ENCODE assay signal across 26 cellular contexts in the genomic region with DNA sequence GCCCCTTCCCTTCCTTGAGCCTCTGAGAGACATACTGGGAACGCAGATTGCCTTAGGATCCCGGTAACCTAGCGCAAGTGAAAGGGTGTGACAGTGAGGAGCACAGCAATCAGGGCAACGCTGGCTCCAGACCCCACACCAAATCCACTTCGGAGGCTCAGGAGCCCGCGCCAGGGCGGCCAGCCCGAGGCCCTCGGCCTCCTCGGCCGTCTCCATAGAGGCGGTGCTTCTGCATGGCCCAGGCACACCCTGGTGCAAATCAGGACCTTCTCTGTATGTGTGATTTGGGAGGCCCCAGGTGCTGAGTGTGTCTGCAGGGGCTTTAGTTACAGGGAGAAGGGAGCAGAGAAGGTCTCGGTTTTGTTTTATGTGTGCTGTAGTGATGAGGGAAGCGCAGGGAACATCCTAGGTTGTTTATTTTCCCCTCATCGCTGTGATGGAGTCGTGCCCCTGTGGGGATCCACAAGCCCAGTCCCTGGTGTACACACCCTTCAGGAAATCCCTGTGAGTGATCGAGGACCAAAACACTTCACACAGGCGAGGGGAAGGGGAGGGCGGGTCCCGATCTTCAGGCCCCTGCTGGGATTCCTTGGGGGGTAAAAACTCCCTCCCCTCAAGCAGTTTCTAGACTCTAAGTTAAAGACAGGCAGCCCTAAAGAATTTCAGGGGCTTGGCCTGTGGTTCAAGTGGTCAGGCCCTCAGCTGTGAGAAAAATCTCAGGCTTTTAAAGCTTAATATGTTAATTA. TPM values are rescaled to one million over a fixed set of nuclear protein-coding genes. Genes with fewer than 3 reads are reported as not detected.
DNase-seq lines count a peak whose midpoint lies in the region; ATAC-seq and TF ChIP-seq lines count a peak whose summit lies in the region.
"Had no signal": no experiment of that assay in that cellular context is flagged by ENCODE, and none has a peak within 500 bp of the region (broad histone marks: within the 10 kb centered on the region; RNA-seq: fewer than 3 reads in every experiment).

No MANE protein-coding gene starts in this region.

- intact Hi-C loops in activated CD4-positive, alpha-beta T cell treated with anti-CD3 and anti-CD28 coated beads for 36 hours (cut with DNase I, micrococcal nuclease): no loop called here
- intact Hi-C loops in PC-3 (cut with micrococcal nuclease): no loop called here

- H3K4me3 ChIP-seq in GM23338 (no peak overlapping the region), PC-3 (ENCODE audit: low read length) (no peak overlapping the region)
- H3K4me3 ChIP-seq: ovary had no signal

- H4K20me1 ChIP-seq in GM23338 (replicated peaks; ENCODE audit: insufficient read depth) (no peaks in the 10 kb centered on the region), PC-3 (ENCODE audit: low read length) (no peaks in the 10 kb centered on the region)

- no peak for TF ChIP-seq CTCF in GM23338 (conservative IDR thresholded peaks at IDR 0.05; ENCODE audit: low read depth in 2 of 2)
- TF ChIP-seq CTCF in RWPE1 (conservative IDR thresholded peaks at IDR 0.05; ENCODE audit: low read depth): no peak
- TF ChIP-seq CTCF in glutamatergic neuron (IDR thresholded peaks at IDR 0.05; ENCODE audit: partially characterized antibody, unreplicated experiment): no peak
- no peak for TF ChIP-seq CTCF in osteocyte (IDR thresholded peaks at IDR 0.05)
- TF ChIP-seq CTCF in PC-3 (conservative IDR thresholded peaks at IDR 0.05; ENCODE audit: low read depth, low read length): no peak

- no peaks in the 10 kb centered on the region; the same call in 2 of the 3 replicates for H3K9me3 Mint-ChIP-seq in GM23338
- H3K9me3 Mint-ChIP-seq in glutamatergic neuron (ENCODE audit: unreplicated experiment): peaks cover 24% of the 10 kb centered on the region
- no peaks in the 10 kb centered on the region for H3K9me3 Mint-ChIP-seq in osteocyte (ENCODE audit: unreplicated experiment)
- H3K9me3 Mint-ChIP-seq in activated CD4-positive, alpha-beta T cell treated with anti-CD3 and anti-CD28 coated beads for 36 hours (ENCODE audit: low read depth): no peaks in the 10 kb centered on the region
- H3K9me3 Mint-ChIP-seq: activated naive CD8-positive, alpha-beta T cell treated with anti-CD3 and anti-CD28 coated beads, Interleukin-2, amount 50 U/mL, for 24 hours; dendritic cell treated with granulocyte-macrophage colony-stimulating factor and Interleukin-4, amounts not matched to agents 40 ng/mL and 50 ng/mL, for 4 days; naive B cell; stimulated activated memory B cell treated with anti-CD40 and anti-IgM and Interleukin-4, amounts not matched to agents 10 μg/mL and 1 μg/mL and 100 μg/mL, for 72 hours; T-helper 1 cell treated with Interleukin-12 subunit alpha and Interleukin-12 subunit beta and Interleukin-4 antibody, amounts not matched to agents 30 μg/mL and 1 μg/mL, for 36 hours had no signal

- H3K4me1 Mint-ChIP-seq in GM23338: peaks cover 70% of the 10 kb centered on the region
- peaks cover 56% of the 10 kb centered on the region for H3K4me1 Mint-ChIP-seq in glutamatergic neuron (ENCODE audit: low read depth, unreplicated experiment)
- H3K4me1 Mint-ChIP-seq in osteocyte (ENCODE audit: unreplicated experiment): peaks cover 56% of the 10 kb centered on the region
- H3K4me1 Mint-ChIP-seq in activated CD4-positive, alpha-beta T cell treated with anti-CD3 and anti-CD28 coated beads for 36 hours: no peaks in the 10 kb centered on the region
- H3K4me1 Mint-ChIP-seq: activated naive CD8-positive, alpha-beta T cell treated with anti-CD3 and anti-CD28 coated beads, Interleukin-2, amount 50 U/mL, for 24 hours; stimulated activated memory B cell treated with anti-CD40 and anti-IgM and Interleukin-4, amounts not matched to agents 10 μg/mL and 1 μg/mL and 100 μg/mL, for 72 hours had no signal

- H3K36me3 ChIP-seq in GM23338 (ENCODE audit: insufficient read depth) (no peaks in the 10 kb centered on the region), PC-3 (ENCODE audit: low read depth, low read length) (no peaks in the 10 kb centered on the region)
- H3K36me3 ChIP-seq: ovary had no signal

- H3K4me3 Mint-ChIP-seq in GM23338: peak overlapping the region; percentile 33; the same call in 1 of the 3 replicates
- peak overlapping the region; percentile 30 for H3K4me3 Mint-ChIP-seq in glutamatergic neuron (ENCODE audit: unreplicated experiment)
- no peak overlapping the region for H3K4me3 Mint-ChIP-seq in osteocyte (ENCODE audit: unreplicated experiment)
- H3K4me3 Mint-ChIP-seq in activated CD4-positive, alpha-beta T cell treated with anti-CD3 and anti-CD28 coated beads for 36 hours: no peak overlapping the region
- H3K4me3 Mint-ChIP-seq: activated naive CD8-positive, alpha-beta T cell treated with anti-CD3 and anti-CD28 coated beads, Interleukin-2, amount 50 U/mL, for 24 hours; dendritic cell treated with granulocyte-macrophage colony-stimulating factor and Interleukin-4, amounts not matched to agents 40 ng/mL and 50 ng/mL, for 4 days; naive B cell; stimulated activated memory B cell treated with anti-CD40 and anti-IgM and Interleukin-4, amounts not matched to agents 10 μg/mL and 1 μg/mL and 100 μg/mL, for 72 hours; T-helper 1 cell treated with Interleukin-12 subunit alpha and Interleukin-12 subunit beta and Interleukin-4 antibody, amounts not matched to agents 30 μg/mL and 1 μg/mL, for 36 hours had no signal

- peaks cover 10% of the 10 kb centered on the region for H3K27me3 Mint-ChIP-seq in GM23338 (ENCODE audit: insufficient read depth, low read depth, poor library complexity)
- H3K27me3 Mint-ChIP-seq in glutamatergic neuron (ENCODE audit: unreplicated experiment): peaks cover 17% of the 10 kb centered on the region
- H3K27me3 Mint-ChIP-seq in osteocyte (ENCODE audit: unreplicated experiment): no peaks in the 10 kb centered on the region
- no peaks in the 10 kb centered on the region for H3K27me3 Mint-ChIP-seq in activated CD4-positive, alpha-beta T cell treated with anti-CD3 and anti-CD28 coated beads for 36 hours
- H3K27me3 Mint-ChIP-seq: activated naive CD8-positive, alpha-beta T cell treated with anti-CD3 and anti-CD28 coated beads, Interleukin-2, amount 50 U/mL, for 24 hours; naive B cell had no signal

- no peak overlapping the region for H3K9ac ChIP-seq in PC-3 (ENCODE audit: low read length)

- ATAC-seq in GM23338: peak; percentile 2
- no peak for ATAC-seq in activated CD4-positive, alpha-beta T cell treated with anti-CD3 and anti-CD28 coated beads for 36 hours
- no peak for ATAC-seq in PC-3
- no peak for ATAC-seq in HG02571 (IDR thresholded peaks at IDR 0.05; ENCODE audit: unreplicated experiment)
- ATAC-seq in HG03159 (IDR thresholded peaks at IDR 0.05; ENCODE audit: unreplicated experiment): no peak
- ATAC-seq: activated naive CD8-positive, alpha-beta T cell treated with anti-CD3 and anti-CD28 coated beads, Interleukin-2, amount 50 U/mL, for 24 hours; left ventricle myocardium superior; stimulated activated memory B cell treated with anti-CD40 and anti-IgM and Interleukin-4, amounts not matched to agents 10 μg/mL and 1 μg/mL and 100 μg/mL, for 72 hours had no signal

- POLR2A ChIA-PET in RWPE1 (lab: Yijun Ruan, JAX; ENCODE audit: low non-redundant PET): no interaction called here
- POLR2A ChIA-PET in activated CD4-positive, alpha-beta T cell treated with anti-CD3 and anti-CD28 coated beads for 36 hours (lab: Charles Lee): no interaction called here
- POLR2A ChIA-PET in PC-3 (lab: Charles Lee; ENCODE audit: unreplicated experiment): no interaction called here

- H3K36me3 Mint-ChIP-seq in GM23338 (ENCODE audit: low read depth) (no peaks in the 10 kb centered on the region), glutamatergic neuron (ENCODE audit: unreplicated experiment) (no peaks in the 10 kb centered on the region), osteocyte (ENCODE audit: unreplicated experiment) (peaks cover 4% of the 10 kb centered on the region)
- no peaks in the 10 kb centered on the region for H3K36me3 Mint-ChIP-seq in activated CD4-positive, alpha-beta T cell treated with anti-CD3 and anti-CD28 coated beads for 36 hours (ENCODE audit: low read depth)
- H3K36me3 Mint-ChIP-seq: naive B cell; stimulated activated memory B cell treated with anti-CD40 and anti-IgM and Interleukin-4, amounts not matched to agents 10 μg/mL and 1 μg/mL and 100 μg/mL, for 72 hours had no signal

- BruUV-seq in PC-3 (replicated peaks; lab: Mats Ljungman, UMichigan): no TSS peak

- H3K9me2 ChIP-seq in GM23338 (ENCODE audit: insufficient read depth) (peaks cover 6% of the 10 kb centered on the region; the same call in 1 of the 2 replicates), PC-3 (replicated peaks; ENCODE audit: low read length) (no peaks in the 10 kb centered on the region)

- DNase-seq in GM23338 (ENCODE audit: low spot score) (no peak), RWPE1 (ENCODE audit: low spot score) (no peak), glutamatergic neuron (no peak), osteocyte (ENCODE audit: extremely low spot score, unreplicated experiment) (no peak), PC-3 (no peak)
- DNase-seq in activated CD4-positive, alpha-beta T cell treated with anti-CD3 and anti-CD28 coated beads for 36 hours: no peak
- DNase-seq: activated CD4-positive, alpha-beta T cell treated with anti-CD3 and anti-CD28 coated beads, Interleukin-2, amount 50 U/mL, for 48 hours; activated naive CD4-positive, alpha-beta T cell; activated naive CD8-positive, alpha-beta T cell treated with anti-CD3 and anti-CD28 coated beads, Interleukin-2, amount 50 U/mL, for 24 hours; Calu3; central memory CD4-positive, alpha-beta T cell; DMS79 treated with DMSO at 0.1 percent for 48 hours; HCEC 1CT; islet precursor cell; left ventricle myocardium superior; naive B cell; NCI-H1092; NCI-H1694; NCI-H510A; ovary had no signal

- H3K4me1 ChIP-seq in GM23338 (ENCODE audit: insufficient read depth) (peaks cover 45% of the 10 kb centered on the region), PC-3 (ENCODE audit: insufficient read depth, low read length) (no peaks in the 10 kb centered on the region)

- CTCF ChIA-PET in RWPE1 (lab: Yijun Ruan, JAX) (interaction anchor here (0.6 kb wide), 1 partner anchor 1714 kb away, joined by 3 read pairs; no protein-coding TSS in a partner anchor), PC-3 (lab: Charles Lee) (no interaction called here)
- CTCF ChIA-PET in activated CD4-positive, alpha-beta T cell treated with anti-CD3 and anti-CD28 coated beads for 36 hours (lab: Charles Lee): interaction anchor here (0.7 to 1.0 kb wide), 4 partner anchors 16 to 498 kb away, joined by 3 read pairs; no protein-coding TSS in a partner anchor

- H3K27me3 ChIP-seq in GM23338 (ENCODE audit: insufficient read depth) (no peaks in the 10 kb centered on the region), PC-3 (ENCODE audit: low read length) (no peaks in the 10 kb centered on the region)
- H3K27me3 ChIP-seq: ovary had no signal

- H2AFZ ChIP-seq in GM23338 (no peak overlapping the region), PC-3 (ENCODE audit: low read length) (no peak overlapping the region)

- no peaks in the 10 kb centered on the region for H3F3A ChIP-seq in GM23338 (replicated peaks; ENCODE audit: low read depth)
- no peaks in the 10 kb centered on the region for H3F3A ChIP-seq in PC-3 (ENCODE audit: low read length, unreplicated experiment)

- H3K4me2 ChIP-seq in GM23338 (peak overlapping the region; percentile 6), PC-3 (ENCODE audit: low read length) (no peak overlapping the region)

- no peaks in the 10 kb centered on the region for H3K9me3 ChIP-seq in PC-3 (ENCODE audit: low read length)
- H3K9me3 ChIP-seq: ovary had no signal

- H3K27ac ChIP-seq in GM23338 (ENCODE audit: low read depth): peak overlapping the region; percentile 68
- H3K27ac ChIP-seq in RWPE1: peak overlapping the region; percentile 77; the same call in 1 of the 2 replicates
- no peak overlapping the region for H3K27ac ChIP-seq in PC-3 (ENCODE audit: low read length)
- H3K27ac ChIP-seq: ovary, SK-N-MC had no signal

- H3K79me2 ChIP-seq in GM23338 (replicated peaks; ENCODE audit: insufficient read depth) (no peaks in the 10 kb centered on the region), PC-3 (ENCODE audit: low read length) (no peaks in the 10 kb centered on the region)

- H3K27ac Mint-ChIP-seq in GM23338 (peak overlapping the region; percentile 89), glutamatergic neuron (ENCODE audit: unreplicated experiment) (peak overlapping the region; percentile 82), osteocyte (ENCODE audit: unreplicated experiment) (peak overlapping the region; percentile 63)
- H3K27ac Mint-ChIP-seq in activated CD4-positive, alpha-beta T cell treated with anti-CD3 and anti-CD28 coated beads for 36 hours: no peak overlapping the region
- H3K27ac Mint-ChIP-seq: activated naive CD8-positive, alpha-beta T cell treated with anti-CD3 and anti-CD28 coated beads, Interleukin-2, amount 50 U/mL, for 24 hours; dendritic cell treated with granulocyte-macrophage colony-stimulating factor and Interleukin-4, amounts not matched to agents 40 ng/mL and 50 ng/mL, for 4 days; naive B cell; stimulated activated memory B cell treated with anti-CD40 and anti-IgM and Interleukin-4, amounts not matched to agents 10 μg/mL and 1 μg/mL and 100 μg/mL, for 72 hours; T-helper 1 cell treated with Interleukin-12 subunit alpha and Interleukin-12 subunit beta and Interleukin-4 antibody, amounts not matched to agents 30 μg/mL and 1 μg/mL, for 36 hours had no signal

RNA-seq across cellular contexts. Expression of gene KIAA1614, which starts 9.4 kb away (rescaled TPM):
- total RNA-seq in GM23338 (2014; rRNA removed; shearing (Covaris generic)): 1.8 and 2.3 TPM in 2 replicates
- 0.80 and 1.1 TPM in 2 replicates for polyA plus RNA-seq in GM23338 (2016; fragmentation: Nextera tagmentation; extraction: Ambion mirVana)
- total RNA-seq in glutamatergic neuron (ENCODE audit: unreplicated experiment) (4.1 TPM), osteocyte (6.6 and 8.4 TPM in 2 replicates), PC-3 (2014; rRNA removed) (not detected in 2 replicates)
- under 1 TPM in 1 of 2 experiments, not detected in 1; 0.09 TPM for total RNA-seq in activated CD4-positive, alpha-beta T cell treated with anti-CD3 and anti-CD28 coated beads for 36 hours

Comparison
In these comparisons a context has a peak if more than half of its experiments do, and no peak if none do; other contexts are left out.
1. H3K4me3 Mint-ChIP-seq: peak in GM23338 (single experiment) and glutamatergic neuron (single experiment); none in osteocyte (single experiment) and activated CD4-positive, alpha-beta T cell treated with anti-CD3 and anti-CD28 coated beads for 36 hours (single experiment).